1 cellular context compared by ENCODE assay signal in genomic region chr6:3869632-3870527, GRCh38.
TF ChIP-seq lines count a peak whose summit lies in the region.

No MANE protein-coding gene starts in this region.

TF ChIP-seq in A549, 52 proteins besides CTCF, POLR2A, EP300 and RAD21 (continued from another document):
- TF ChIP-seq ELK1 (IDR thresholded peaks at IDR 0.05; ENCODE audit: low read depth, low read length) (no peak), ZSCAN20 (CRISPR knock-in tag; IDR thresholded peaks at IDR 0.05) (no peak), CBX8 (IDR thresholded peaks at IDR 0.05) (no peak), ATOH8 (CRISPR knock-in tag; IDR thresholded peaks at IDR 0.05; ENCODE audit: low read depth) (no peak), PHF8 (IDR thresholded peaks at IDR 0.05; ENCODE audit: borderline replicate concordance, low read depth) (no peak), BHLHE40 (IDR thresholded peaks at IDR 0.05; ENCODE audit: low read depth, low read length) (no peak), NFE2L2 (conservative IDR thresholded peaks at IDR 0.05; ENCODE audit: low read length) (no peak), ESRRA (IDR thresholded peaks at IDR 0.05; ENCODE audit: borderline replicate concordance, low read length) (no peak), HDAC2 (IDR thresholded peaks at IDR 0.05) (no peak), CHD4 (IDR thresholded peaks at IDR 0.05; ENCODE audit: borderline replicate concordance) (no peak), KDM1A (IDR thresholded peaks at IDR 0.05; ENCODE audit: low read depth) (no peak), HOXA7 (CRISPR knock-in tag; IDR thresholded peaks at IDR 0.05) (no peak), SMC3 (IDR thresholded peaks at IDR 0.05) (no peak), HMGXB4 (CRISPR knock-in tag; IDR thresholded peaks at IDR 0.05; ENCODE audit: borderline replicate concordance) (no peak), ZC3H11A (IDR thresholded peaks at IDR 0.05) (no peak), NR3C1 (IDR thresholded peaks at IDR 0.05) (no peak), RCOR1 (IDR thresholded peaks at IDR 0.05; ENCODE audit: low read depth, low read length) (no peak), MAX (IDR thresholded peaks at IDR 0.05) (peak; percentile 41; the same call in 1 of the 2 replicates), EHMT2 (IDR thresholded peaks at IDR 0.05; ENCODE audit: low read depth) (no peak), PBX3 (IDR thresholded peaks at IDR 0.05) (no peak), E2F6 (IDR thresholded peaks at IDR 0.05; ENCODE audit: borderline replicate concordance, low read depth) (no peak), HOXB5 (CRISPR knock-in tag; IDR thresholded peaks at IDR 0.05) (no peak), MAZ (IDR thresholded peaks at IDR 0.05; ENCODE audit: borderline replicate concordance, low read depth, low read length) (no peak), SREBF2 (IDR thresholded peaks at IDR 0.05) (no peak), ZFP36 (IDR thresholded peaks at IDR 0.05; ENCODE audit: borderline replicate concordance, partially characterized antibody) (no peak), CHD2 (IDR thresholded peaks at IDR 0.05; ENCODE audit: low read length, partially characterized antibody) (no peak), RARB (CRISPR knock-in tag; IDR thresholded peaks at IDR 0.05) (no peak), CEBPB (IDR thresholded peaks at IDR 0.05) (peak; percentile 73 to 79), CBX2 (IDR thresholded peaks at IDR 0.05; ENCODE audit: borderline replicate concordance, low read depth) (no peak), POLR2AphosphoS2 (conservative IDR thresholded peaks at IDR 0.05; ENCODE audit: low read length) (no peak), TFCP2L1 (CRISPR knock-in tag; IDR thresholded peaks at IDR 0.05) (no peak), TP53 (CRISPR knock-in tag; IDR thresholded peaks at IDR 0.05) (no peak), REST (IDR thresholded peaks at IDR 0.05) (no peak), FOSB (CRISPR knock-in tag; IDR thresholded peaks at IDR 0.05) (no peak), FOXS1 (CRISPR knock-in tag; IDR thresholded peaks at IDR 0.05) (no peak), MYC (IDR thresholded peaks at IDR 0.05; ENCODE audit: borderline replicate concordance, low read length) (no peak), JUNB (IDR thresholded peaks at IDR 0.05) (peak; percentile 62; the same call in 1 of the 2 replicates), FOSL2 (IDR thresholded peaks at IDR 0.05) (no peak), FOSL2 (CRISPR knock-in tag; IDR thresholded peaks at IDR 0.05) (peak; percentile 47), KDM5A (IDR thresholded peaks at IDR 0.05) (no peak), RNF2 (IDR thresholded peaks at IDR 0.05; ENCODE audit: borderline replicate concordance, low read depth) (no peak), HEYL (CRISPR knock-in tag; IDR thresholded peaks at IDR 0.05) (no peak), JUN (IDR thresholded peaks at IDR 0.05) (peak in 1 of 2 experiments; percentile 67; a peak in 4 of 5 replicates), BCL3 (IDR thresholded peaks at IDR 0.05) (peak; percentile 69; the same call in 2 of the 3 replicates), GATA3 (IDR thresholded peaks at IDR 0.05; ENCODE audit: borderline replicate concordance) (peak; percentile 96), HOXB13 (CRISPR knock-in tag; IDR thresholded peaks at IDR 0.05; ENCODE audit: low read depth) (no peak), EHF (CRISPR knock-in tag; IDR thresholded peaks at IDR 0.05) (no peak), MAFK (IDR thresholded peaks at IDR 0.05; ENCODE audit: partially characterized antibody) (no peak), ZNF302 (CRISPR knock-in tag; IDR thresholded peaks at IDR 0.05) (no peak), RFX5 (IDR thresholded peaks at IDR 0.05) (no peak)
